ENCODE assay signal across 22 cellular contexts in the genomic region with DNA sequence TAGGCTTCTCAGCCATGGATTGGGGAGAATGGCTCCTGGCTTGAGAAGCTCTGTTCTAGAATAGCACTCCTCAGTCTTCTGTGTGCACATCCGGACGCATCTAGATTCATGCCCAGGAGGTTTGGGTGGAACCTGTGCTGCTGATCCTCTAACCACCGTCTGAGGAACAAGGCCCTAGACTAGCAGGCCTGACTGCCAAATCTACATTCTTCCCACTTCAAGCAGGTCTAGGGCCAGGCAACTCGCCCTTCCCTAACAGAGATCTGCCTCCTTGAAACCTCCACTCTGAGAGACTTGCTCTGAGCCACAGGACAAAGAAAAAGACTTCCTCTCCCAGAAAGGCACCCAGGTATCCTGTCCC.
DNase-seq lines count a peak whose midpoint lies in the region; ATAC-seq and TF ChIP-seq lines count a peak whose summit lies in the region.
"Had no signal": no experiment of that assay in that cellular context is flagged by ENCODE, and none has a peak within 500 bp of the region (broad histone marks: within the 10 kb centered on the region; RNA-seq: fewer than 3 reads in every experiment).

No MANE protein-coding gene starts in this region.

- H3K4me1 ChIP-seq in heart left ventricle: peaks cover 0 to 10% (median 0%) of the 10 kb centered on the region in 12 donors
- peaks cover 12% of the 10 kb centered on the region for H3K4me1 ChIP-seq in mesenchymal stem cell (ENCODE audit: control insufficient read depth, insufficient read depth, low read depth, low read length)
- H3K4me1 ChIP-seq in stomach smooth muscle (ENCODE audit: control insufficient read depth, insufficient read depth, low read length): peaks cover 50% of the 10 kb centered on the region
- H3K4me1 ChIP-seq: HAP-1 had no signal

- H3K4me2 ChIP-seq in mesenchymal stem cell (ENCODE audit: low read length, poor library complexity, severe bottlenecking): no peak overlapping the region
- H3K4me2 ChIP-seq: PC-9 had no signal

- no peak for TF ChIP-seq POLR2A in heart left ventricle (IDR thresholded peaks at IDR 0.05)

- H3K4ac ChIP-seq in mesenchymal stem cell (ENCODE audit: low read depth in 1 of 2, low read length in 2 of 2): no peak overlapping the region

- H3K4me3 ChIP-seq in heart left ventricle (no peak overlapping the region), mesenchymal stem cell (ENCODE audit: insufficient read depth in 1 of 2, low read depth in 1 of 2, low read length in 2 of 2) (no peak overlapping the region), stomach smooth muscle (ENCODE audit: low read length in 2 of 2) (no peak overlapping the region)
- H3K4me3 ChIP-seq: HAP-1, PC-9 had no signal

- H3K9ac ChIP-seq in mesenchymal stem cell (ENCODE audit: low read length) (no peak overlapping the region), stomach smooth muscle (ENCODE audit: low read length in 2 of 2) (no peak overlapping the region)

- no peak overlapping the region for H4K8ac ChIP-seq in mesenchymal stem cell (ENCODE audit: low read length)

- H2AFZ ChIP-seq in mesenchymal stem cell (ENCODE audit: low read depth, low read length): no peak overlapping the region
- H2AFZ ChIP-seq: PC-9 had no signal

- no peak for ATAC-seq in heart left ventricle
- no peak for ATAC-seq in GM21515 (IDR thresholded peaks at IDR 0.05; ENCODE audit: unreplicated experiment)
- no peak for ATAC-seq in GM18907 (IDR thresholded peaks at IDR 0.05; ENCODE audit: unreplicated experiment)
- ATAC-seq: CD8-positive, alpha-beta T cell had no signal

- intact Hi-C loops in cardiac septum (cut with DNase I) (no loop called here), heart left ventricle (cut with DNase I) (no loop called here)

- TF ChIP-seq CTCF in heart left ventricle (IDR thresholded peaks at IDR 0.05): no peak

- H3K36me3 ChIP-seq in heart left ventricle (no peaks in the 10 kb centered on the region), mesenchymal stem cell (ENCODE audit: control insufficient read depth in 1 of 2, insufficient read depth in 2 of 2, low read depth in 1 of 2, low read length in 2 of 2) (no peaks in the 10 kb centered on the region), stomach smooth muscle (ENCODE audit: control insufficient read depth in 2 of 2, insufficient read depth in 2 of 2, low read length in 2 of 2) (no peaks in the 10 kb centered on the region)
- H3K36me3 ChIP-seq: HAP-1 had no signal

- H2AK5ac ChIP-seq in mesenchymal stem cell (ENCODE audit: low read length, severe bottlenecking): peak overlapping the region; percentile 7

- H3K18ac ChIP-seq in mesenchymal stem cell (ENCODE audit: low read depth in 1 of 2, low read length in 2 of 2): no peak overlapping the region

- no peak overlapping the region for H4K91ac ChIP-seq in mesenchymal stem cell (ENCODE audit: low read length)

- no peak overlapping the region for H2BK15ac ChIP-seq in mesenchymal stem cell (ENCODE audit: low read depth, poor library complexity, severe bottlenecking)

- H2BK120ac ChIP-seq in mesenchymal stem cell (ENCODE audit: low read depth, low read length): no peak overlapping the region

- H3K14ac ChIP-seq in mesenchymal stem cell (ENCODE audit: low read length in 2 of 2): no peak overlapping the region

- 74 to 85% (median 83%) methylated on average over 2 to 4 of the region's 4 CpGs for WGBS in heart left ventricle, 4 donors
- 95% methylated on average over 4 of the region's 4 CpGs for WGBS in mesenchymal stem cell

- H2BK5ac ChIP-seq in mesenchymal stem cell (ENCODE audit: low read depth, low read length, poor library complexity, severe bottlenecking): no peak overlapping the region

- H3K9me3 ChIP-seq in heart left ventricle: no peaks in the 10 kb centered on the region
- H3K9me3 ChIP-seq in mesenchymal stem cell (ENCODE audit: control insufficient read depth, low read length): no peaks in the 10 kb centered on the region
- H3K9me3 ChIP-seq in stomach smooth muscle (ENCODE audit: control insufficient read depth in 2 of 2, low read length in 2 of 2): no peaks in the 10 kb centered on the region
- H3K9me3 ChIP-seq: Caco-2, HAP-1 had no signal

- no peak overlapping the region for H2BK12ac ChIP-seq in mesenchymal stem cell (ENCODE audit: low read length in 2 of 2)

- H3K27ac ChIP-seq in heart left ventricle (peak overlapping the region in 1 of 12 donors; percentile 58), mesenchymal stem cell (ENCODE audit: low read length, poor library complexity, severe bottlenecking) (no peak overlapping the region), stomach smooth muscle (ENCODE audit: low read length) (peak overlapping the region; percentile 62)
- H3K27ac ChIP-seq: 22Rv1, C4-2B, PC-9 had no signal

- DNase-seq in cardiac septum (ENCODE audit: low spot score) (peak; percentile 50), heart left ventricle (no peak), mesenchymal stem cell (no peak), T-helper 2 cell (no peak)
- DNase-seq: Caco-2; CD8-positive, alpha-beta T cell; GOT3; HFFc6; KBM-7; NCI-H1105 treated with DMSO at 0.1 percent for 48 hours; NCI-H2029; NCI-H446; NCI-H526; PC-9; Right ventricle myocardium superior; RPMI8226 had no signal

- H3K79me1 ChIP-seq in mesenchymal stem cell (replicated peaks; ENCODE audit: low read length, poor library complexity, severe bottlenecking): peaks cover 23% of the 10 kb centered on the region

- no peaks in the 10 kb centered on the region for H3K27me3 ChIP-seq in heart left ventricle
- H3K27me3 ChIP-seq in mesenchymal stem cell (ENCODE audit: control insufficient read depth in 1 of 2, insufficient read depth in 1 of 2, low read length in 2 of 2): no peaks in the 10 kb centered on the region
- H3K27me3 ChIP-seq in stomach smooth muscle (ENCODE audit: control insufficient read depth in 1 of 2, insufficient read depth in 2 of 2, low read length in 2 of 2): no peaks in the 10 kb centered on the region

- H3K23ac ChIP-seq in mesenchymal stem cell (ENCODE audit: low read length in 2 of 2): no peak overlapping the region
